13 cellular contexts compared by ENCODE assay signal in genomic region chr9:131809941-131810344, GRCh38.
DNase-seq lines count a peak whose midpoint lies in the region; ATAC-seq and TF ChIP-seq lines count a peak whose summit lies in the region.
"Had no signal": no experiment of that assay in that cellular context is flagged by ENCODE, and none has a peak within 500 bp of the region (broad histone marks: within the 10 kb centered on the region; RNA-seq: fewer than 3 reads in every experiment).

No MANE protein-coding gene starts in this region.

- peaks cover 26% of the 10 kb centered on the region for H3K27me3 ChIP-seq in fibroblast of lung (ENCODE audit: control insufficient read depth, insufficient read depth, low read length)

- H3K36me3 ChIP-seq in fibroblast of lung (ENCODE audit: control insufficient read depth, insufficient read depth, low read length): no peaks in the 10 kb centered on the region

- TF ChIP-seq CTCF in fibroblast of lung (conservative IDR thresholded peaks at IDR 0.05 in 1 of 2, IDR thresholded peaks at IDR 0.05 in 1 of 2; ENCODE audit: low read depth in 1 of 2, low read length in 2 of 2): no peak

- no peak overlapping the region for H3K4me3 ChIP-seq in fibroblast of lung (replicated peaks in 1 of 4; ENCODE audit: control extremely low read depth in 1 of 4, insufficient read depth in 1 of 4, low read depth in 3 of 4, low read length in 4 of 4)
- H3K4me3 ChIP-seq: coronary artery had no signal

- H3K27ac ChIP-seq in fibroblast of lung (ENCODE audit: insufficient read depth, low read length): no peak overlapping the region
- H3K27ac ChIP-seq: coronary artery, HL-60 had no signal

- DNase-seq in AG08395 (ENCODE audit: low spot score) (peak; percentile 54), GM04504 (ENCODE audit: low read depth) (peak; percentile 31), NCI-H82 treated with DMSO at 0.1 percent for 48 hours (lab: John Stamatoyannopoulos, UW; ENCODE audit: unreplicated experiment) (peak; percentile 90), fibroblast of lung (ENCODE audit: low read depth in 2 of 2) (peak; percentile 57 to 84), cortex of kidney (lab: John Stamatoyannopoulos, UW) (no peak)
- DNase-seq: activated CD8-positive, alpha-beta memory T cell treated with anti-CD3 and anti-CD28 coated beads, Interleukin-2, amount 10 ng/mL, durations not matched to agents 7 days and 5 days; activated naive CD4-positive, alpha-beta T cell treated with anti-CD3 and anti-CD28 coated beads, Interleukin-2, amount 50 U/mL, for 16 hours; Right ventricle myocardium superior had no signal

- no peaks in the 10 kb centered on the region for H4K20me1 ChIP-seq in fibroblast of lung (ENCODE audit: control insufficient read depth, extremely low read depth, insufficient read depth, low read length)

- ATAC-seq in GM19023 (IDR thresholded peaks at IDR 0.05; ENCODE audit: unreplicated experiment) (no peak), GM19463 (IDR thresholded peaks at IDR 0.05; ENCODE audit: unreplicated experiment) (no peak), HG02588 (IDR thresholded peaks at IDR 0.05; ENCODE audit: unreplicated experiment) (no peak)
- ATAC-seq: activated CD8-positive, alpha-beta memory T cell treated with anti-CD3 and anti-CD28 coated beads, Interleukin-2, amount 10 ng/mL, durations not matched to agents 7 days and 5 days had no signal

- no peaks in the 10 kb centered on the region for H3K79me2 ChIP-seq in fibroblast of lung (ENCODE audit: control insufficient read depth, insufficient read depth, low read length)

- H3K9ac ChIP-seq in fibroblast of lung (ENCODE audit: insufficient read depth, low read length): no peak overlapping the region

- H3K4me1 ChIP-seq in fibroblast of lung (ENCODE audit: control insufficient read depth, extremely low read depth, insufficient read depth, low read length): no peaks in the 10 kb centered on the region

- H3K4me2 ChIP-seq in fibroblast of lung (ENCODE audit: extremely low read depth, insufficient read depth, low read length): no peak overlapping the region

- H3K9me3 ChIP-seq in fibroblast of lung (ENCODE audit: control insufficient read depth, insufficient read depth, low read depth, low read length): no peaks in the 10 kb centered on the region

- H2AFZ ChIP-seq in fibroblast of lung (ENCODE audit: low read length): no peak overlapping the region
